19 cellular contexts compared by ENCODE assay signal in genomic region chr4:105951198-105951597, GRCh38. TPM values are rescaled to one million over a fixed set of nuclear protein-coding genes. Genes with fewer than 3 reads are reported as not detected.
DNase-seq lines count a peak whose midpoint lies in the region; ATAC-seq and TF ChIP-seq lines count a peak whose summit lies in the region.
"Had no signal": no experiment of that assay in that cellular context is flagged by ENCODE, and none has a peak within 500 bp of the region (broad histone marks: within the 10 kb centered on the region; RNA-seq: fewer than 3 reads in every experiment).

No MANE protein-coding gene starts in this region.

- H3K27me3 ChIP-seq in GM23338 (ENCODE audit: insufficient read depth): no peaks in the 10 kb centered on the region
- H3K27me3 ChIP-seq: pancreas, SJSA1 had no signal

- H2AFZ ChIP-seq in GM23338: no peak overlapping the region

- peaks cover 6% of the 10 kb centered on the region; the same call in 2 of the 3 replicates for H3K9me3 Mint-ChIP-seq in GM23338

- H3K27ac Mint-ChIP-seq in GM23338: no peak overlapping the region
- H3K27ac Mint-ChIP-seq: activated CD8-positive, alpha-beta T cell treated with anti-CD3 and anti-CD28 coated beads for 36 hours; activated T-helper 17 cell treated with anti-CD3 and anti-CD28 coated beads, Interleukin-2, amount 50 U/mL, for 72 hours had no signal

- no peak overlapping the region for H3K4me3 Mint-ChIP-seq in GM23338
- H3K4me3 Mint-ChIP-seq: activated CD8-positive, alpha-beta T cell treated with anti-CD3 and anti-CD28 coated beads for 36 hours; activated T-helper 17 cell treated with anti-CD3 and anti-CD28 coated beads, Interleukin-2, amount 50 U/mL, for 72 hours had no signal

- no peaks in the 10 kb centered on the region for H3K79me2 ChIP-seq in GM23338 (replicated peaks; ENCODE audit: insufficient read depth)

- peaks cover 2% of the 10 kb centered on the region for H3K27me3 Mint-ChIP-seq in GM23338 (ENCODE audit: insufficient read depth, low read depth, poor library complexity)

- H3K4me3 ChIP-seq in GM23338: no peak overlapping the region
- H3K4me3 ChIP-seq: pancreas, SJSA1 had no signal

- DNase-seq in AG08395 (ENCODE audit: low spot score) (peak; percentile 27), GM23338 (ENCODE audit: low spot score) (peak; percentile 41), astrocyte of the hippocampus (ENCODE audit: low read depth, low spot score) (peak; percentile 31), hepatic stellate cell (ENCODE audit: low spot score) (peak; percentile 2), NCI-H345 treated with DMSO at 0.1 percent for 48 hours (lab: John Stamatoyannopoulos, UW; ENCODE audit: unreplicated experiment) (no peak), medulla oblongata (ENCODE audit: extremely low spot score) (no peak), putamen (ENCODE audit: low spot score) (no peak)
- no peak for DNase-seq in stimulated activated CD4-positive, alpha-beta T cell treated with anti-CD3 and anti-CD28 coated beads, Interleukin-1b, Interleukin-23, amount 100 ng/mL, for 48 hours
- DNase-seq: activated CD8-positive, alpha-beta T cell treated with anti-CD3 and anti-CD28 coated beads for 36 hours; anterior cingulate cortex; BE2C; DMS79; effector CD8-positive, alpha-beta T cell; NCI-H1048; pancreas; stimulated activated CD4-positive, alpha-beta T cell treated with anti-CD3 and anti-CD28 coated beads, Interleukin-15, amount 100 ng/mL, for 24 hours; substantia nigra had no signal

- H4K20me1 ChIP-seq in GM23338 (replicated peaks; ENCODE audit: insufficient read depth): no peaks in the 10 kb centered on the region

- H3K9me2 ChIP-seq in GM23338 (ENCODE audit: insufficient read depth): no peaks in the 10 kb centered on the region

- H3K4me1 Mint-ChIP-seq in GM23338: peaks cover 4% of the 10 kb centered on the region
- H3K4me1 Mint-ChIP-seq: activated T-helper 17 cell treated with anti-CD3 and anti-CD28 coated beads, Interleukin-2, amount 50 U/mL, for 72 hours had no signal

- TF ChIP-seq CTCF in GM23338 (conservative IDR thresholded peaks at IDR 0.05; ENCODE audit: low read depth in 2 of 2): no peak

- no peaks in the 10 kb centered on the region for H3K36me3 ChIP-seq in GM23338 (ENCODE audit: insufficient read depth)
- H3K36me3 ChIP-seq: BE2C, pancreas, SJSA1 had no signal

- no peak overlapping the region for H3K4me2 ChIP-seq in GM23338

- no peaks in the 10 kb centered on the region for H3F3A ChIP-seq in GM23338 (replicated peaks; ENCODE audit: low read depth)

- 0 out of 2 replicates have a peak, but pooled peaks cover 2% of the 10 kb centered on the region for H3K4me1 ChIP-seq in GM23338 (ENCODE audit: insufficient read depth)
- H3K4me1 ChIP-seq: BE2C, pancreas, SJSA1 had no signal

- H3K36me3 Mint-ChIP-seq in GM23338 (ENCODE audit: low read depth): peaks cover 5% of the 10 kb centered on the region; the same call in 1 of the 3 replicates

- ATAC-seq in GM23338: no peak
- ATAC-seq: activated CD8-positive, alpha-beta T cell treated with anti-CD3 and anti-CD28 coated beads for 36 hours; activated T-helper 17 cell treated with anti-CD3 and anti-CD28 coated beads, Interleukin-2, amount 50 U/mL, for 72 hours; pancreas had no signal

- H3K27ac ChIP-seq in GM23338 (ENCODE audit: low read depth): no peak overlapping the region
- H3K27ac ChIP-seq: pancreas, SJSA1 had no signal

TF ChIP-seq in GM23338, 12 proteins besides CTCF, POLR2A, EP300 and RAD21 (continues in another document):
- TF ChIP-seq POLR2AphosphoS5 (IDR thresholded peaks at IDR 0.05; ENCODE audit: low read depth) (no peak), EZH2 (IDR thresholded peaks at IDR 0.05; ENCODE audit: low read depth, unreplicated experiment) (no peak), STAT1 (IDR thresholded peaks at IDR 0.05; ENCODE audit: unreplicated experiment) (no peak), EZH2phosphoT487 (IDR thresholded peaks at IDR 0.05; ENCODE audit: unreplicated experiment) (no peak), ZNF331 (CRISPR knock-in tag; IDR thresholded peaks at IDR 0.05; ENCODE audit: low read depth) (no peak), CREB1 (CRISPR knock-in tag; IDR thresholded peaks at IDR 0.05; ENCODE audit: low read depth) (no peak), JUNB (IDR thresholded peaks at IDR 0.05; ENCODE audit: unreplicated experiment) (no peak), REST (IDR thresholded peaks at IDR 0.05; ENCODE audit: unreplicated experiment) (no peak), ZNF462 (CRISPR knock-in tag; IDR thresholded peaks at IDR 0.05) (no peak)

RNA-seq across cellular contexts. Expression of gene NPNT, which starts 55.9 kb away (rescaled TPM):
- total RNA-seq in GM23338 (2014; rRNA removed; shearing (Covaris generic)): 1.4 and 3.1 TPM in 2 replicates
- polyA plus RNA-seq in GM23338 (2016; fragmentation: Nextera tagmentation; extraction: Ambion mirVana): 1.4 and 1.9 TPM in 2 replicates
- total RNA-seq: activated CD8-positive, alpha-beta T cell treated with anti-CD3 and anti-CD28 coated beads for 36 hours; activated T-helper 17 cell treated with anti-CD3 and anti-CD28 coated beads, Interleukin-2, amount 50 U/mL, for 72 hours; SJSA1 had no signal

Comparison
In these comparisons a context has a peak if more than half of its experiments do, and no peak if none do; other contexts are left out.
1. DNase-seq: peak in AG08395 (single experiment), GM23338 (single experiment), astrocyte of the hippocampus (single experiment) and hepatic stellate cell (single experiment); none in NCI-H345 treated with DMSO at 0.1 percent for 48 hours (single experiment), medulla oblongata (single experiment), stimulated activated CD4-positive, alpha-beta T cell treated with anti-CD3 and anti-CD28 coated beads, Interleukin-1b, Interleukin-23, amount 100 ng/mL, for 48 hours (single experiment) and putamen (single experiment).